ENCODE assay signal across 1 cellular context in the genomic region with DNA sequence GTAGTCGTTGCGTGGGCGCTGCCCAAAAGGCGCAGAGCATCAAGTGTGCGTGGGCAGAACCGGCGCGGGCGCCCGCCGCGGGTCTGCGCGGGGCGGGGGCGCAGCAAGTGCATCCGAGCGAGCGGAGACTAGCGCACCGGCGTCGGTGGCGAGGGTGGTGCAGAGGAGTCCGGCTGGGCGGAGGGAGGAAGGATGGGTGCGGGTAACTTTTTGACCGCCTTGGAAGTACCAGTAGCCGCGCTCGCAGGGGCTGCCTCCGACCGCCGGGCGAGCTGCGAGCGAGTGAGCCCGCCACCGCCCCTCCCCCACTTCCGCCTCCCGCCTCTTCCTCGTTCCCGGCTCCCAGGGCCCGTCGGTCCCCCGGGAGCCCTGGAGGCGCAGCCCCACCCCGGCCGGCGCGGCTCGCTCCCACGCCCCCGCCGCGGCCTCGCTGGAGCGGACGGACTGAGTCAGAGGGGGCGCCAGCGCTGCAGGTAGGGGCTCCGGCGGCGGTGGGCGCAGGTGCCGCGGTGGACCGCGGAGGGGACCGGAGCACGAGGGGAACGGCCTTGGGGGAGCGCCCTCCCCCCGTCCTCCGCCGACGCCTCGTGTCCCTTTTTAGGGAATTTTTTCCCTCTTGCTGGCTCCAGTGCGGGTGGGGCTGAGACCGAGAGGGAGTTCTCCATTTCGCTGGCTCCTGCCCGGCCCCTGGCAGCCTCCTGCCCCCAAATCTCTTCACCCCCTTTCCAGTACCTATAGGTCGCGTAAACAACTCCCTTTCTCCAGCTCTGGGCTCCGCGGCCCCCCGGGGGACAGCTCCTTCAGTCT.
TF ChIP-seq lines count a peak whose summit lies in the region.

No MANE protein-coding gene starts in this region.

TF ChIP-seq in K562, 482 proteins besides CTCF, POLR2A, EP300 and RAD21 (continued from another document):
- TF ChIP-seq, protein P1, sequence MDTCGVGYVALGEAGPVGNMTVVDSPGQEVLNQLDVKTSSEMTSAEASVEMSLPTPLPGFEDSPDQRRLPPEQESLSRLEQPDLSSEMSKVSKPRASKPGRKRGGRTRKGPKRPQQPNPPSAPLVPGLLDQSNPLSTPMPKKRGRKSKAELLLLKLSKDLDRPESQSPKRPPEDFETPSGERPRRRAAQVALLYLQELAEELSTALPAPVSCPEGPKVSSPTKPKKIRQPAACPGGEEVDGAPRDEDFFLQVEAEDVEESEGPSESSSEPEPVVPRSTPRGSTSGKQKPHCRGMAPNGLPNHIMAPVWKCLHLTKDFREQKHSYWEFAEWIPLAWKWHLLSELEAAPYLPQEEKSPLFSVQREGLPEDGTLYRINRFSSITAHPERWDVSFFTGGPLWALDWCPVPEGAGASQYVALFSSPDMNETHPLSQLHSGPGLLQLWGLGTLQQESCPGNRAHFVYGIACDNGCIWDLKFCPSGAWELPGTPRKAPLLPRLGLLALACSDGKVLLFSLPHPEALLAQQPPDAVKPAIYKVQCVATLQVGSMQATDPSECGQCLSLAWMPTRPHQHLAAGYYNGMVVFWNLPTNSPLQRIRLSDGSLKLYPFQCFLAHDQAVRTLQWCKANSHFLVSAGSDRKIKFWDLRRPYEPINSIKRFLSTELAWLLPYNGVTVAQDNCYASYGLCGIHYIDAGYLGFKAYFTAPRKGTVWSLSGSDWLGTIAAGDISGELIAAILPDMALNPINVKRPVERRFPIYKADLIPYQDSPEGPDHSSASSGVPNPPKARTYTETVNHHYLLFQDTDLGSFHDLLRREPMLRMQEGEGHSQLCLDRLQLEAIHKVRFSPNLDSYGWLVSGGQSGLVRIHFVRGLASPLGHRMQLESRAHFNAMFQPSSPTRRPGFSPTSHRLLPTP (IDR thresholded peaks at IDR 0.05; ENCODE audit: borderline replicate concordance, extremely low read depth, insufficient read length), result no peak
- TF ChIP-seq ZNF77 (CRISPR knock-in tag; IDR thresholded peaks at IDR 0.05) (no peak), SNRNP70 (optimal IDR thresholded peaks at IDR 0.05; ENCODE audit: low read depth, low read length) (no peak), ETS2 (tag; IDR thresholded peaks at IDR 0.05; ENCODE audit: borderline replicate concordance, poor library complexity, severe bottlenecking) (no peak), TAF7 (tag; IDR thresholded peaks at IDR 0.05) (no peak), ZNF561 (CRISPR knock-in tag; conservative IDR thresholded peaks at IDR 0.05) (no peak), ZFP30 (CRISPR knock-in tag; IDR thresholded peaks at IDR 0.05; ENCODE audit: borderline replicate concordance) (no peak), HDAC3 (IDR thresholded peaks at IDR 0.05; ENCODE audit: borderline replicate concordance, partially characterized antibody) (no peak), JUN (IDR thresholded peaks at IDR 0.05; ENCODE audit: borderline replicate concordance, low read depth, low read length) (no peak), JUN (CRISPR knock-in tag; IDR thresholded peaks at IDR 0.05; ENCODE audit: borderline replicate concordance) (0 out of 2 replicates have a peak, but pooled peaks have one; percentile 15), ZNF766 (CRISPR knock-in tag; conservative IDR thresholded peaks at IDR 0.05) (no peak), ZZZ3 (IDR thresholded peaks at IDR 0.05) (no peak), HDAC2 (IDR thresholded peaks at IDR 0.05) (0 out of 2 replicates have a peak, but pooled peaks have one; percentile 10)
- TF ChIP-seq, protein P2, sequence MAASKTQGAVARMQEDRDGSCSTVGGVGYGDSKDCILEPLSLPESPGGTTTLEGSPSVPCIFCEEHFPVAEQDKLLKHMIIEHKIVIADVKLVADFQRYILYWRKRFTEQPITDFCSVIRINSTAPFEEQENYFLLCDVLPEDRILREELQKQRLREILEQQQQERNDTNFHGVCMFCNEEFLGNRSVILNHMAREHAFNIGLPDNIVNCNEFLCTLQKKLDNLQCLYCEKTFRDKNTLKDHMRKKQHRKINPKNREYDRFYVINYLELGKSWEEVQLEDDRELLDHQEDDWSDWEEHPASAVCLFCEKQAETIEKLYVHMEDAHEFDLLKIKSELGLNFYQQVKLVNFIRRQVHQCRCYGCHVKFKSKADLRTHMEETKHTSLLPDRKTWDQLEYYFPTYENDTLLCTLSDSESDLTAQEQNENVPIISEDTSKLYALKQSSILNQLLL (CRISPR knock-in tag; IDR thresholded peaks at IDR 0.05; ENCODE audit: borderline replicate concordance), result no peak
- TF ChIP-seq, protein P3, sequence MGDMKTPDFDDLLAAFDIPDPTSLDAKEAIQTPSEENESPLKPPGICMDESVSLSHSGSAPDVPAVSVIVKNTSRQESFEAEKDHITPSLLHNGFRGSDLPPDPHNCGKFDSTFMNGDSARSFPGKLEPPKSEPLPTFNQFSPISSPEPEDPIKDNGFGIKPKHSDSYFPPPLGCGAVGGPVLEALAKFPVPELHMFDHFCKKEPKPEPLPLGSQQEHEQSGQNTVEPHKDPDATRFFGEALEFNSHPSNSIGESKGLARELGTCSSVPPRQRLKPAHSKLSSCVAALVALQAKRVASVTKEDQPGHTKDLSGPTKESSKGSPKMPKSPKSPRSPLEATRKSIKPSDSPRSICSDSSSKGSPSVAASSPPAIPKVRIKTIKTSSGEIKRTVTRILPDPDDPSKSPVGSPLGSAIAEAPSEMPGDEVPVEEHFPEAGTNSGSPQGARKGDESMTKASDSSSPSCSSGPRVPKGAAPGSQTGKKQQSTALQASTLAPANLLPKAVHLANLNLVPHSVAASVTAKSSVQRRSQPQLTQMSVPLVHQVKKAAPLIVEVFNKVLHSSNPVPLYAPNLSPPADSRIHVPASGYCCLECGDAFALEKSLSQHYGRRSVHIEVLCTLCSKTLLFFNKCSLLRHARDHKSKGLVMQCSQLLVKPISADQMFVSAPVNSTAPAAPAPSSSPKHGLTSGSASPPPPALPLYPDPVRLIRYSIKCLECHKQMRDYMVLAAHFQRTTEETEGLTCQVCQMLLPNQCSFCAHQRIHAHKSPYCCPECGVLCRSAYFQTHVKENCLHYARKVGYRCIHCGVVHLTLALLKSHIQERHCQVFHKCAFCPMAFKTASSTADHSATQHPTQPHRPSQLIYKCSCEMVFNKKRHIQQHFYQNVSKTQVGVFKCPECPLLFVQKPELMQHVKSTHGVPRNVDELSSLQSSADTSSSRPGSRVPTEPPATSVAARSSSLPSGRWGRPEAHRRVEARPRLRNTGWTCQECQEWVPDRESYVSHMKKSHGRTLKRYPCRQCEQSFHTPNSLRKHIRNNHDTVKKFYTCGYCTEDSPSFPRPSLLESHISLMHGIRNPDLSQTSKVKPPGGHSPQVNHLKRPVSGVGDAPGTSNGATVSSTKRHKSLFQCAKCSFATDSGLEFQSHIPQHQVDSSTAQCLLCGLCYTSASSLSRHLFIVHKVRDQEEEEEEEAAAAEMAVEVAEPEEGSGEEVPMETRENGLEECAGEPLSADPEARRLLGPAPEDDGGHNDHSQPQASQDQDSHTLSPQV (IDR thresholded peaks at IDR 0.05), result 0 out of 2 replicates have a peak, but pooled peaks have one; percentile 42
- TF ChIP-seq, protein P4, sequence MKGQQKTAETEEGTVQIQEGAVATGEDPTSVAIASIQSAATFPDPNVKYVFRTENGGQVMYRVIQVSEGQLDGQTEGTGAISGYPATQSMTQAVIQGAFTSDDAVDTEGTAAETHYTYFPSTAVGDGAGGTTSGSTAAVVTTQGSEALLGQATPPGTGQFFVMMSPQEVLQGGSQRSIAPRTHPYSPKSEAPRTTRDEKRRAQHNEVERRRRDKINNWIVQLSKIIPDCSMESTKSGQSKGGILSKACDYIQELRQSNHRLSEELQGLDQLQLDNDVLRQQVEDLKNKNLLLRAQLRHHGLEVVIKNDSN (CRISPR knock-in tag; IDR thresholded peaks at IDR 0.05), result no peak
- TF ChIP-seq, protein P5, sequence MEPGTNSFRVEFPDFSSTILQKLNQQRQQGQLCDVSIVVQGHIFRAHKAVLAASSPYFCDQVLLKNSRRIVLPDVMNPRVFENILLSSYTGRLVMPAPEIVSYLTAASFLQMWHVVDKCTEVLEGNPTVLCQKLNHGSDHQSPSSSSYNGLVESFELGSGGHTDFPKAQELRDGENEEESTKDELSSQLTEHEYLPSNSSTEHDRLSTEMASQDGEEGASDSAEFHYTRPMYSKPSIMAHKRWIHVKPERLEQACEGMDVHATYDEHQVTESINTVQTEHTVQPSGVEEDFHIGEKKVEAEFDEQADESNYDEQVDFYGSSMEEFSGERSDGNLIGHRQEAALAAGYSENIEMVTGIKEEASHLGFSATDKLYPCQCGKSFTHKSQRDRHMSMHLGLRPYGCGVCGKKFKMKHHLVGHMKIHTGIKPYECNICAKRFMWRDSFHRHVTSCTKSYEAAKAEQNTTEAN (CRISPR knock-in tag; IDR thresholded peaks at IDR 0.05), result no peak
TF ChIP-seq in K562: peak in this region for 63.
